15 cellular contexts compared by ENCODE assay signal in genomic region chr14:41873379-41874034, GRCh38.
DNase-seq lines count a peak whose midpoint lies in the region; ATAC-seq and TF ChIP-seq lines count a peak whose summit lies in the region.
"Had no signal": no experiment of that assay in that cellular context is flagged by ENCODE, and none has a peak within 500 bp of the region (broad histone marks: within the 10 kb centered on the region; RNA-seq: fewer than 3 reads in every experiment).

No MANE protein-coding gene starts in this region.

- H2BK15ac ChIP-seq in mesenchymal stem cell (ENCODE audit: low read depth, poor library complexity, severe bottlenecking), result no peak overlapping the region

- H3K4ac ChIP-seq in mesenchymal stem cell (ENCODE audit: low read depth in 1 of 2, low read length in 2 of 2), result no peak overlapping the region

- H2BK5ac ChIP-seq in mesenchymal stem cell (ENCODE audit: low read depth, low read length, poor library complexity, severe bottlenecking), result no peak overlapping the region

- no peak for TF ChIP-seq RAD21 in Ishikawa (IDR thresholded peaks at IDR 0.05; ENCODE audit: low read depth)

- H3K36me3 ChIP-seq in A673 (ENCODE audit: insufficient read depth, low read length, poor library complexity, severe bottlenecking), result peaks cover 7% of the 10 kb centered on the region
- H3K36me3 ChIP-seq in mesenchymal stem cell (ENCODE audit: control insufficient read depth in 1 of 2, insufficient read depth in 2 of 2, low read depth in 1 of 2, low read length in 2 of 2), result no peaks in the 10 kb centered on the region
- no peaks in the 10 kb centered on the region for H3K36me3 ChIP-seq in left ventricle myocardium inferior

- H3K4me3 ChIP-seq in A673 (ENCODE audit: low read depth, low read length, poor library complexity, severe bottlenecking) (peak overlapping the region; percentile 13), mesenchymal stem cell (ENCODE audit: insufficient read depth in 1 of 2, low read depth in 1 of 2, low read length in 2 of 2) (peak overlapping the region in 1 of 2 experiments; percentile 36), left ventricle myocardium inferior (no peak overlapping the region)

- no peak overlapping the region for H3K23ac ChIP-seq in mesenchymal stem cell (ENCODE audit: low read length in 2 of 2)

- TF ChIP-seq EP300 in Ishikawa (IDR thresholded peaks at IDR 0.05; ENCODE audit: borderline replicate concordance), result no peak

- BruUV-seq in A673 (replicated peaks; lab: Mats Ljungman, UMichigan), result no TSS peak

- no peak overlapping the region for H4K8ac ChIP-seq in mesenchymal stem cell (ENCODE audit: low read length)

- H3K18ac ChIP-seq in mesenchymal stem cell (ENCODE audit: low read depth in 1 of 2, low read length in 2 of 2), result no peak overlapping the region

- H3K27ac ChIP-seq in A673 (ENCODE audit: low read depth, low read length, poor library complexity, severe bottlenecking) (peak overlapping the region; percentile 91), mesenchymal stem cell (ENCODE audit: low read length, poor library complexity, severe bottlenecking) (no peak overlapping the region), left ventricle myocardium inferior (replicated peaks) (no peak overlapping the region)

- no peak overlapping the region for H2BK12ac ChIP-seq in mesenchymal stem cell (ENCODE audit: low read length in 2 of 2)

- H3K4me2 ChIP-seq in mesenchymal stem cell (ENCODE audit: low read length, poor library complexity, severe bottlenecking), result no peak overlapping the region

- H3K4me1 ChIP-seq in A673 (ENCODE audit: insufficient read depth, low read length, poor library complexity, severe bottlenecking) (peaks cover 40% of the 10 kb centered on the region), mesenchymal stem cell (ENCODE audit: control insufficient read depth, insufficient read depth, low read depth, low read length) (peaks cover 1% of the 10 kb centered on the region), left ventricle myocardium inferior (no peaks in the 10 kb centered on the region)

- H3K27me3 ChIP-seq in A673 (replicated peaks; ENCODE audit: insufficient read depth, low read depth, low read length, poor library complexity) (no peaks in the 10 kb centered on the region), mesenchymal stem cell (ENCODE audit: control insufficient read depth in 1 of 2, insufficient read depth in 1 of 2, low read length in 2 of 2) (no peaks in the 10 kb centered on the region), left ventricle myocardium inferior (ENCODE audit: low read depth) (no peaks in the 10 kb centered on the region)

- no peak overlapping the region for H3K14ac ChIP-seq in mesenchymal stem cell (ENCODE audit: low read length in 2 of 2)

- H2AFZ ChIP-seq in mesenchymal stem cell (ENCODE audit: low read depth, low read length), result no peak overlapping the region

- TF ChIP-seq CTCF in A673 (conservative IDR thresholded peaks at IDR 0.05; ENCODE audit: low read depth, low read length), result no peak
- no peak for TF ChIP-seq CTCF in left ventricle myocardium inferior (IDR thresholded peaks at IDR 0.05; ENCODE audit: borderline replicate concordance)

- H3K9me3 ChIP-seq in A673 (ENCODE audit: low read depth, low read length, poor library complexity, severe bottlenecking) (peaks cover 18% of the 10 kb centered on the region), mesenchymal stem cell (ENCODE audit: control insufficient read depth, low read length) (no peaks in the 10 kb centered on the region), left ventricle myocardium inferior (replicated peaks) (peaks cover 3% of the 10 kb centered on the region)

- no peak overlapping the region for H4K91ac ChIP-seq in mesenchymal stem cell (ENCODE audit: low read length)

- no peak overlapping the region for H2AK5ac ChIP-seq in mesenchymal stem cell (ENCODE audit: low read length, severe bottlenecking)

- DNase-seq in A673 (ENCODE audit: low spot score) (peak; percentile 86), dedifferentiated amniotic fluid mesenchymal stem cell (ENCODE audit: extremely low spot score) (peak; percentile 71), mesenchymal stem cell (peak; percentile 82), left ventricle myocardium inferior (no peak)
- no peak for DNase-seq in activated CD4-positive, alpha-beta T cell treated with anti-CD3 and anti-CD28 coated beads, Interleukin-2, amount 50 U/mL, for 48 hours
- DNase-seq: activated naive CD4-positive, alpha-beta T cell treated with anti-CD3 and anti-CD28 coated beads, Interleukin-2, amount 10 ng/mL, durations not matched to agents 7 days and 5 days; Calu3; central memory CD4-positive, alpha-beta T cell; NCI-H187 treated with DMSO at 0.1 percent for 48 hours; stimulated activated CD4-positive, alpha-beta T cell treated with anti-CD3 and anti-CD28 coated beads, Interleukin-2, amount 100 ng/mL, for 24 hours; T-cell had no signal

- no peaks in the 10 kb centered on the region for H3K79me1 ChIP-seq in mesenchymal stem cell (replicated peaks; ENCODE audit: low read length, poor library complexity, severe bottlenecking)

- peak overlapping the region; percentile 81 for H3K9ac ChIP-seq in mesenchymal stem cell (ENCODE audit: low read length)

- ATAC-seq in HG03442 (IDR thresholded peaks at IDR 0.05; ENCODE audit: unreplicated experiment) (no peak), HG03520 (IDR thresholded peaks at IDR 0.05; ENCODE audit: unreplicated experiment) (no peak)
- ATAC-seq: activated CD4-positive, CD25-positive, alpha-beta regulatory T cell treated with anti-CD3 and anti-CD28 coated beads, Interleukin-2, amount 50 U/mL, for 24 hours; T-cell had no signal

- CTCF ChIA-PET in A673 (lab: Charles Lee), result no interaction called here

- no CpG with 5 or more reads among the region's 2 CpGs for WGBS in mesenchymal stem cell

- POLR2A ChIA-PET in A673 (lab: Charles Lee; ENCODE audit: low non-redundant PET), result no interaction called here

- intact Hi-C loops in A673 (cut with micrococcal nuclease; ENCODE audit: unreplicated experiment) (loop anchor here (5.0 to 10.0 kb wide), 2 partner anchors 56 to 269 kb away; partner anchors contain the start of gene LRFN5), left ventricle myocardium inferior (cut with micrococcal nuclease) (no loop called here)

- no peak overlapping the region for H2BK120ac ChIP-seq in mesenchymal stem cell (ENCODE audit: low read depth, low read length)

TF ChIP-seq in Ishikawa, 13 proteins besides CTCF, POLR2A, EP300 and RAD21:
- TF ChIP-seq USF1 (IDR thresholded peaks at IDR 0.05) (no peak), EGR1 (IDR thresholded peaks at IDR 0.05) (peak; percentile 35; the same call in 1 of the 2 replicates)

Comparison
In these comparisons a context has a peak if more than half of its experiments do, and no peak if none do; other contexts are left out.
1. DNase-seq: peak in A673 (single experiment), dedifferentiated amniotic fluid mesenchymal stem cell (single experiment) and mesenchymal stem cell (single experiment); none in left ventricle myocardium inferior (single experiment) and activated CD4-positive, alpha-beta T cell treated with anti-CD3 and anti-CD28 coated beads, Interleukin-2, amount 50 U/mL, for 48 hours (0 of 2).